Comparison of ENCODE assay signal across 3 cellular contexts in genomic region chr7:83467493-83467892, GRCh38.
TF ChIP-seq lines count a peak whose summit lies in the region.

No MANE protein-coding gene starts in this region.

TF ChIP-seq in IMR-90, 13 proteins besides CTCF, POLR2A, EP300 and RAD21:
- TF ChIP-seq SMC3 (IDR thresholded peaks at IDR 0.05; ENCODE audit: low read depth, low read length) = no peak
- no peak for TF ChIP-seq NFE2L2 (IDR thresholded peaks at IDR 0.05; ENCODE audit: low read depth, low read length)
- no peak for TF ChIP-seq USF2 (IDR thresholded peaks at IDR 0.05; ENCODE audit: low read depth, low read length)
- TF ChIP-seq ELK1 (IDR thresholded peaks at IDR 0.05; ENCODE audit: borderline replicate concordance, low read depth, low read length) = no peak
- no peak for TF ChIP-seq CEBPB (IDR thresholded peaks at IDR 0.05; ENCODE audit: low read depth, low read length)
- no peak for TF ChIP-seq RFX5 (IDR thresholded peaks at IDR 0.05; ENCODE audit: low read depth, low read length)
- TF ChIP-seq MXI1 (IDR thresholded peaks at IDR 0.05; ENCODE audit: borderline replicate concordance, low read depth, low read length) = no peak
- no peak for TF ChIP-seq MAFK (IDR thresholded peaks at IDR 0.05; ENCODE audit: low read depth, low read length)

TF ChIP-seq in K562, 482 proteins besides CTCF, POLR2A, EP300 and RAD21:
- TF ChIP-seq RBM17 (IDR thresholded peaks at IDR 0.05; ENCODE audit: borderline replicate concordance, low read depth, low read length) = no peak
- TF ChIP-seq NFATC3 (IDR thresholded peaks at IDR 0.05) = no peak
- no peak for TF ChIP-seq KDM1A (IDR thresholded peaks at IDR 0.05)
- no peak for TF ChIP-seq LCOR (CRISPR knock-in tag; IDR thresholded peaks at IDR 0.05)
- 0 out of 2 replicates have a peak, but pooled peaks have one; percentile 41 for TF ChIP-seq ZBTB40 (IDR thresholded peaks at IDR 0.05)
- no peak for TF ChIP-seq ZBTB40 (CRISPR knock-in tag; IDR thresholded peaks at IDR 0.05)
- TF ChIP-seq ZNF408 (CRISPR knock-in tag; IDR thresholded peaks at IDR 0.05; ENCODE audit: low read depth) = no peak
- no peak for TF ChIP-seq CBX3 (IDR thresholded peaks at IDR 0.05; ENCODE audit: borderline replicate concordance in 1 of 2, low read length in 2 of 2)

TF ChIP-seq in SK-N-SH treated with all-trans-retinoic acid at 6 μM for 48 hours, 23 proteins besides CTCF, POLR2A, EP300 and RAD21:
- TF ChIP-seq ZC3H10 (CRISPR knock-in tag; IDR thresholded peaks at IDR 0.05) = no peak
- no peak for TF ChIP-seq ISL1 (CRISPR knock-in tag; IDR thresholded peaks at IDR 0.05)
- TF ChIP-seq ZFP3 (CRISPR knock-in tag; IDR thresholded peaks at IDR 0.05) = no peak
- no peak for TF ChIP-seq GLIS3 (CRISPR knock-in tag; IDR thresholded peaks at IDR 0.05)
- TF ChIP-seq PATZ1 (CRISPR knock-in tag; IDR thresholded peaks at IDR 0.05; ENCODE audit: borderline replicate concordance) = no peak
- TF ChIP-seq ARNTL (CRISPR knock-in tag; IDR thresholded peaks at IDR 0.05; ENCODE audit: borderline replicate concordance, low read depth) = no peak
- no peak for TF ChIP-seq CSDC2 (CRISPR knock-in tag; IDR thresholded peaks at IDR 0.05)
- no peak for TF ChIP-seq ESRRG (CRISPR knock-in tag; IDR thresholded peaks at IDR 0.05)
- no peak for TF ChIP-seq ZNF70 (CRISPR knock-in tag; IDR thresholded peaks at IDR 0.05)
- no peak for TF ChIP-seq OSR1 (CRISPR knock-in tag; IDR thresholded peaks at IDR 0.05)
